In genomic region chr7:74627699-74628411, GRCh38 we compare ENCODE assay signal across 8 cellular contexts. TPM values are rescaled to one million over a fixed set of nuclear protein-coding genes. Genes with fewer than 3 reads are reported as not detected.
DNase-seq lines count a peak whose midpoint lies in the region; ATAC-seq and TF ChIP-seq lines count a peak whose summit lies in the region.

No MANE protein-coding gene starts in this region.

- no peak for TF ChIP-seq CTCF in upper lobe of right lung (IDR thresholded peaks at IDR 0.05)

- intact Hi-C loops in left colon (cut with DNase I, micrococcal nuclease) (no loop called here), upper lobe of right lung (cut with DNase I) (no loop called here)

- no peaks in the 10 kb centered on the region for H3K36me3 ChIP-seq in upper lobe of right lung

- no peaks in the 10 kb centered on the region for H3K27me3 ChIP-seq in upper lobe of right lung

- peak; percentile 24 to 41 for ATAC-seq in activated naive CD4-positive, alpha-beta T cell treated with anti-CD3 and anti-CD28 coated beads, Interleukin-2, amount 50 U/mL, for 72 hours
- peak; percentile 95 for ATAC-seq in left colon
- peak; percentile 79 for ATAC-seq in upper lobe of right lung
- no peak for ATAC-seq in HG02610 (IDR thresholded peaks at IDR 0.05; ENCODE audit: unreplicated experiment)
- ATAC-seq in GM18517 (IDR thresholded peaks at IDR 0.05; ENCODE audit: unreplicated experiment): no peak

- no peak for DNase-seq in activated naive CD4-positive, alpha-beta T cell treated with anti-CD3 and anti-CD28 coated beads, Interleukin-2, amount 50 U/mL, for 72 hours (ENCODE audit: low spot score in 2 of 2)
- DNase-seq in activated naive CD4-positive, alpha-beta T cell treated with Interleukin-2 at 50 U/mL for 16 hours: no peak
- DNase-seq in SW480 (ENCODE audit: low spot score) (peak; percentile 69), left colon (peak; percentile 50 to 65), upper lobe of right lung (peak; percentile 76), SIG-M5 treated with dmso at 0.1 percent for 504 hours (lab: John Stamatoyannopoulos, UW; ENCODE audit: unreplicated experiment) (no peak)

- H3K36me3 Mint-ChIP-seq in activated naive CD4-positive, alpha-beta T cell treated with anti-CD3 and anti-CD28 coated beads, Interleukin-2, amount 50 U/mL, for 72 hours: no peaks in the 10 kb centered on the region

- peak overlapping the region; percentile 21 for H3K4me3 ChIP-seq in upper lobe of right lung

- H3K27ac ChIP-seq in upper lobe of right lung: peak overlapping the region; percentile 53

- peaks cover 8% of the 10 kb centered on the region for H3K4me1 ChIP-seq in upper lobe of right lung

- peak overlapping the region in 1 of 2 donors; percentile 44 for H3K27ac Mint-ChIP-seq in activated naive CD4-positive, alpha-beta T cell treated with anti-CD3 and anti-CD28 coated beads, Interleukin-2, amount 50 U/mL, for 72 hours

- no peaks in the 10 kb centered on the region for H3K9me3 ChIP-seq in upper lobe of right lung

- H3K9me3 Mint-ChIP-seq in activated naive CD4-positive, alpha-beta T cell treated with anti-CD3 and anti-CD28 coated beads, Interleukin-2, amount 50 U/mL, for 72 hours: no peaks in the 10 kb centered on the region

RNA-seq across cellular contexts. Expression of gene GTF2I, which starts 29.7 kb away (rescaled TPM):
- total RNA-seq in activated naive CD4-positive, alpha-beta T cell treated with anti-CD3 and anti-CD28 coated beads, Interleukin-2, amount 50 U/mL, for 72 hours: 100 to 1,000 TPM; 127 to 178 TPM
- total RNA-seq in left colon: 100 to 1,000 TPM; 126 to 129 TPM
- total RNA-seq in upper lobe of right lung: 221 TPM

Comparison
In these comparisons a context has a peak if more than half of its experiments do, and no peak if none do; other contexts are left out.
1. ATAC-seq: peak in activated naive CD4-positive, alpha-beta T cell treated with anti-CD3 and anti-CD28 coated beads, Interleukin-2, amount 50 U/mL, for 72 hours (2 of 2), left colon (single experiment) and upper lobe of right lung (single experiment); none in HG02610 (single experiment) and GM18517 (single experiment).
2. DNase-seq: peak in SW480 (single experiment), left colon (2 of 2) and upper lobe of right lung (single experiment); none in activated naive CD4-positive, alpha-beta T cell treated with anti-CD3 and anti-CD28 coated beads, Interleukin-2, amount 50 U/mL, for 72 hours (0 of 2), activated naive CD4-positive, alpha-beta T cell treated with Interleukin-2 at 50 U/mL for 16 hours (single experiment) and SIG-M5 treated with dmso at 0.1 percent for 504 hours (single experiment).